In genomic region chr1:5921129-5921528, GRCh38 we compare ENCODE assay signal across 35 cellular contexts.
"Had no signal": no experiment of that assay in that cellular context is flagged by ENCODE, and none has a peak within 500 bp of the region (broad histone marks: within the 10 kb centered on the region; RNA-seq: fewer than 3 reads in every experiment).

No MANE protein-coding gene starts in this region.

- H3K4me3 ChIP-seq: adrenal gland, breast epithelium, cardiac muscle cell, esophagus muscularis mucosa, gastroesophageal sphincter had no signal

- ATAC-seq: activated CD4-positive, CD25-positive, alpha-beta regulatory T cell treated with anti-CD3 and anti-CD28 coated beads, Interleukin-2, amount 50 U/mL, for 24 hours; activated CD8-positive, alpha-beta T cell treated with anti-CD3 and anti-CD28 coated beads for 36 hours; activated T-cell treated with anti-CD3 and anti-CD28 coated beads, Interleukin-2, amount 50 U/mL, for 72 hours; effector memory CD8-positive, alpha-beta T cell; gastroesophageal sphincter; T-cell had no signal

- H3K4me1 ChIP-seq: breast epithelium, esophagus muscularis mucosa had no signal

- H3K9me3 Mint-ChIP-seq: activated naive CD4-positive, alpha-beta T cell treated with anti-CD3 and anti-CD28 coated beads, Interleukin-2, amount 10 ng/mL, durations not matched to agents 7 days and 5 days; activated T-cell treated with anti-CD3 and anti-CD28 coated beads, Interleukin-2, amount 50 U/mL, for 24 hours; activated T-cell treated with anti-CD3 and anti-CD28 coated beads, Interleukin-2, amount 50 U/mL, for 72 hours; T-helper 1 cell treated with Interleukin-12 subunit alpha and Interleukin-12 subunit beta and Interleukin-4 antibody, amounts not matched to agents 30 μg/mL and 1 μg/mL, for 36 hours had no signal

- H3K27me3 Mint-ChIP-seq: activated B cell treated with CpG ODN at 0.5 μM for 24 hours; activated CD8-positive, alpha-beta T cell treated with anti-CD3 and anti-CD28 coated beads for 36 hours; activated naive CD4-positive, alpha-beta T cell treated with anti-CD3 and anti-CD28 coated beads, Interleukin-2, amount 10 ng/mL, durations not matched to agents 7 days and 5 days; activated naive CD8-positive, alpha-beta T cell; activated T-cell treated with anti-CD3 and anti-CD28 coated beads, Interleukin-2, amount 50 U/mL, for 24 hours; brain; central memory CD8-positive, alpha-beta T cell; effector memory CD8-positive, alpha-beta T cell; T-cell had no signal

- DNase-seq: activated B cell treated with CpG ODN at 0.5 μM for 24 hours; activated CD4-positive, alpha-beta T cell treated with anti-CD3 and anti-CD28 coated beads for 48 hours; activated CD4-positive, alpha-beta T cell treated with anti-CD3 and anti-CD28 coated beads, Interleukin-2, amount 50 U/mL, for 1 hour; activated CD4-positive, alpha-beta T cell treated with anti-CD3 and anti-CD28 coated beads, Interleukin-2, amount 50 U/mL, for 48 hours; activated CD8-positive, alpha-beta memory T cell treated with anti-CD3 and anti-CD28 coated beads for 24 hours; activated CD8-positive, alpha-beta memory T cell treated with anti-CD3 and anti-CD28 coated beads, Interleukin-2, amount 50 U/mL, for 4 hours; activated CD8-positive, alpha-beta T cell treated with anti-CD3 and anti-CD28 coated beads for 36 hours; activated gamma-delta T cell; activated naive CD4-positive, alpha-beta T cell; activated naive CD4-positive, alpha-beta T cell treated with anti-CD3 and anti-CD28 coated beads, Interleukin-2, amount 10 ng/mL, durations not matched to agents 7 days and 5 days; activated T-cell treated with anti-CD3 and anti-CD28 coated beads for 4 hours; activated T-cell treated with anti-CD3 and anti-CD28 coated beads, Interleukin-2, amount 50 U/mL, for 24 hours; activated T-cell treated with anti-CD3 and anti-CD28 coated beads, Interleukin-2, amount 50 U/mL, for 72 hours; amygdala; aorta; cortex of kidney; dermis blood vessel endothelial cell; effector CD4-positive, alpha-beta T cell; effector memory CD8-positive, alpha-beta T cell; erythroblast; foreskin melanocyte; SW 1271; T-cell; T-helper 9 cell; WERI-Rb-1 had no signal

- H3K27me3 ChIP-seq: adrenal gland, breast epithelium, cardiac muscle cell, esophagus muscularis mucosa, gastroesophageal sphincter had no signal

- H3K27ac Mint-ChIP-seq: activated B cell treated with CpG ODN at 0.5 μM for 24 hours; activated CD8-positive, alpha-beta T cell treated with anti-CD3 and anti-CD28 coated beads for 36 hours; activated naive CD4-positive, alpha-beta T cell treated with anti-CD3 and anti-CD28 coated beads, Interleukin-2, amount 10 ng/mL, durations not matched to agents 7 days and 5 days; activated naive CD8-positive, alpha-beta T cell; activated T-cell treated with anti-CD3 and anti-CD28 coated beads, Interleukin-2, amount 50 U/mL, for 24 hours; activated T-cell treated with anti-CD3 and anti-CD28 coated beads, Interleukin-2, amount 50 U/mL, for 72 hours; brain; T-cell; T-helper 1 cell treated with Interleukin-12 subunit alpha and Interleukin-12 subunit beta and Interleukin-4 antibody, amounts not matched to agents 30 μg/mL and 1 μg/mL, for 36 hours had no signal

- H3K4me1 Mint-ChIP-seq: activated B cell treated with CpG ODN at 0.5 μM for 24 hours; activated naive CD4-positive, alpha-beta T cell treated with anti-CD3 and anti-CD28 coated beads, Interleukin-2, amount 10 ng/mL, durations not matched to agents 7 days and 5 days; central memory CD8-positive, alpha-beta T cell had no signal

- H3K4me3 Mint-ChIP-seq: activated B cell treated with CpG ODN at 0.5 μM for 24 hours; activated CD8-positive, alpha-beta T cell treated with anti-CD3 and anti-CD28 coated beads for 36 hours; activated naive CD4-positive, alpha-beta T cell treated with anti-CD3 and anti-CD28 coated beads, Interleukin-2, amount 10 ng/mL, durations not matched to agents 7 days and 5 days; activated naive CD8-positive, alpha-beta T cell; activated T-cell treated with anti-CD3 and anti-CD28 coated beads, Interleukin-2, amount 50 U/mL, for 24 hours; activated T-cell treated with anti-CD3 and anti-CD28 coated beads, Interleukin-2, amount 50 U/mL, for 72 hours; brain; central memory CD8-positive, alpha-beta T cell; effector memory CD8-positive, alpha-beta T cell; T-cell; T-helper 1 cell treated with Interleukin-12 subunit alpha and Interleukin-12 subunit beta and Interleukin-4 antibody, amounts not matched to agents 30 μg/mL and 1 μg/mL, for 36 hours had no signal

- H3K27ac ChIP-seq: adrenal gland, breast epithelium, cardiac muscle cell, esophagus muscularis mucosa, gastroesophageal sphincter, WERI-Rb-1 had no signal

- H3K9me3 ChIP-seq: adrenal gland, breast epithelium, esophagus muscularis mucosa, gastroesophageal sphincter had no signal

- H3K36me3 ChIP-seq: adrenal gland, breast epithelium, cardiac muscle cell, WERI-Rb-1 had no signal
